ENCODE assay signal across 1 cellular context in genomic region chr2:127482031-127482430, GRCh38.
TF ChIP-seq lines count a peak whose summit lies in the region.

No MANE protein-coding gene starts in this region.

TF ChIP-seq in WTC11, 78 proteins besides CTCF, POLR2A, EP300 and RAD21:
- TF ChIP-seq FOXP4 (CRISPR knock-in tag; IDR thresholded peaks at IDR 0.05) (no peak), ZNF671 (CRISPR knock-in tag; IDR thresholded peaks at IDR 0.05) (no peak), ZNF219 (CRISPR knock-in tag; IDR thresholded peaks at IDR 0.05; ENCODE audit: borderline replicate concordance) (no peak), ZBTB21 (CRISPR knock-in tag; IDR thresholded peaks at IDR 0.05; ENCODE audit: borderline replicate concordance) (no peak), ZSCAN18 (CRISPR knock-in tag; IDR thresholded peaks at IDR 0.05) (no peak), ARID4B (CRISPR knock-in tag; IDR thresholded peaks at IDR 0.05; ENCODE audit: borderline replicate concordance) (no peak), TP53 (CRISPR knock-in tag; IDR thresholded peaks at IDR 0.05) (no peak), TEAD1 (CRISPR knock-in tag; IDR thresholded peaks at IDR 0.05) (no peak), NR1H2 (CRISPR knock-in tag; IDR thresholded peaks at IDR 0.05) (no peak), NFYB (CRISPR knock-in tag; conservative IDR thresholded peaks at IDR 0.05; ENCODE audit: low read depth) (no peak), GRHL2 (CRISPR knock-in tag; IDR thresholded peaks at IDR 0.05; ENCODE audit: insufficient replicate concordance, severe bottlenecking) (no peak), CREM (CRISPR knock-in tag; IDR thresholded peaks at IDR 0.05) (no peak), MXD4 (CRISPR knock-in tag; IDR thresholded peaks at IDR 0.05; ENCODE audit: borderline replicate concordance) (no peak), MLX (CRISPR knock-in tag; IDR thresholded peaks at IDR 0.05) (no peak), AR (CRISPR knock-in tag; IDR thresholded peaks at IDR 0.05) (no peak), RELA (CRISPR knock-in tag; IDR thresholded peaks at IDR 0.05; ENCODE audit: borderline replicate concordance) (no peak), ATF6 (CRISPR knock-in tag; IDR thresholded peaks at IDR 0.05) (no peak)
